In genomic region chr16:29857133-29857760, GRCh38 we compare ENCODE assay signal across 18 cellular contexts. TPM values are rescaled to one million over a fixed set of nuclear protein-coding genes. Genes with fewer than 3 reads are reported as not detected.
DNase-seq lines count a peak whose midpoint lies in the region; ATAC-seq and TF ChIP-seq lines count a peak whose summit lies in the region.
"Had no signal": no experiment of that assay in that cellular context is flagged by ENCODE, and none has a peak within 500 bp of the region (broad histone marks: within the 10 kb centered on the region; RNA-seq: fewer than 3 reads in every experiment).

No MANE protein-coding gene starts in this region.

- peaks cover 12% of the 10 kb centered on the region for H3K4me1 Mint-ChIP-seq in WTC11

- peaks cover 28% of the 10 kb centered on the region for H3K4me1 ChIP-seq in GM23248 (ENCODE audit: insufficient read depth)
- peaks cover 6% of the 10 kb centered on the region for H3K4me1 ChIP-seq in OCI-LY7 (ENCODE audit: insufficient read depth, low read length, poor library complexity, severe bottlenecking)

- POLR2A ChIA-PET in WTC11 (lab: Charles Lee) (interaction anchor here (0.6 kb wide), 1 partner anchor 136 kb away, joined by 3 read pairs; no protein-coding TSS in a partner anchor), OCI-LY7 (lab: Charles Lee) (interaction anchor here (0.6 kb wide), 1 partner anchor 70 kb away, joined by 3 read pairs; no protein-coding TSS in a partner anchor)

- H3K27me3 Mint-ChIP-seq in WTC11 (ENCODE audit: low read depth) = no peaks in the 10 kb centered on the region

- peaks cover 32% of the 10 kb centered on the region for H3F3A ChIP-seq in GM23248 (ENCODE audit: insufficient read depth)

- H3K9me3 Mint-ChIP-seq in WTC11 = no peaks in the 10 kb centered on the region
- H3K9me3 Mint-ChIP-seq: activated T-cell treated with anti-CD3 and anti-CD28 coated beads, Interleukin-2, amount 50 U/mL, for 72 hours had no signal

- no peaks in the 10 kb centered on the region for H3K27me3 ChIP-seq in GM23248 (replicated peaks; ENCODE audit: insufficient read depth)
- H3K27me3 ChIP-seq: ascending aorta, neutrophil had no signal

- intact Hi-C loops in OCI-LY7 (cut with micrococcal nuclease; ENCODE audit: unreplicated experiment) = no loop called here

- H3K9me3 ChIP-seq in GM23248 (ENCODE audit: low read depth) (no peaks in the 10 kb centered on the region), OCI-LY7 (ENCODE audit: low read length) (no peaks in the 10 kb centered on the region)
- H3K9me3 ChIP-seq: A549, ascending aorta, neutrophil, thoracic aorta had no signal

- H3K4me3 ChIP-seq in GM23248 (no peak overlapping the region), OCI-LY7 (ENCODE audit: low read depth, low read length, poor library complexity, severe bottlenecking) (no peak overlapping the region)
- H3K4me3 ChIP-seq: A549, ascending aorta, thoracic aorta had no signal

- H3K4me2 ChIP-seq in GM23248 (ENCODE audit: unreplicated experiment) (peak overlapping the region; percentile 44), OCI-LY7 (ENCODE audit: low read length) (no peak overlapping the region)
- H3K4me2 ChIP-seq: A549 had no signal

- peak overlapping the region; percentile 30; the same call in 1 of the 2 replicates for H3K9ac ChIP-seq in GM23248

- in situ Hi-C loops in GM23248 (cut with MboI) = no loop called here

- H3K27ac Mint-ChIP-seq in WTC11 = peak overlapping the region; percentile 61; the same call in 1 of the 2 replicates
- H3K27ac Mint-ChIP-seq: activated T-cell treated with anti-CD3 and anti-CD28 coated beads, Interleukin-2, amount 50 U/mL, for 72 hours had no signal

- H2AFZ ChIP-seq in GM23248 = no peak overlapping the region
- H2AFZ ChIP-seq in OCI-LY7 (ENCODE audit: low read length) = no peak overlapping the region

- H4K20me1 ChIP-seq in GM23248 (ENCODE audit: insufficient read depth) = no peaks in the 10 kb centered on the region
- H4K20me1 ChIP-seq in OCI-LY7 (ENCODE audit: insufficient read depth, low read length) = no peaks in the 10 kb centered on the region

- H3K27ac ChIP-seq in GM23248 = peak overlapping the region; percentile 67
- H3K27ac ChIP-seq in OCI-LY7 (ENCODE audit: low read depth, low read length, poor library complexity, severe bottlenecking) = no peak overlapping the region
- H3K27ac ChIP-seq: A549, neutrophil had no signal

- BruUV-seq in OCI-LY7 (replicated peaks; lab: Mats Ljungman, UMichigan) = no TSS peak

- DNase-seq in A172 (ENCODE audit: low spot score) = peak; percentile 29
- peak; percentile 86 for DNase-seq in GM23248
- DNase-seq in WTC11 (ENCODE audit: low spot score) = no peak
- DNase-seq in foreskin melanocyte = peak; percentile 56
- DNase-seq in OCI-LY7 (ENCODE audit: low spot score) = no peak
- DNase-seq in NCI-H2196 (lab: John Stamatoyannopoulos, UW; ENCODE audit: unreplicated experiment) = no peak
- no peak for DNase-seq in GM10266 (ENCODE audit: extremely low spot score)
- no peak for DNase-seq in NCI-H526 treated with DMSO at 0.1 percent for 48 hours (lab: John Stamatoyannopoulos, UW)
- DNase-seq: activated T-cell treated with anti-CD3 and anti-CD28 coated beads, Interleukin-2, amount 50 U/mL, for 72 hours; DMS79 treated with DMSO at 0.1 percent for 48 hours; effector CD4-positive, alpha-beta T cell; hypothalamus; stimulated activated CD4-positive, alpha-beta T cell treated with anti-CD3 and anti-CD28 coated beads, Interleukin-12 subunit alpha, Interleukin-12 subunit beta, amount 100 ng/mL, for 4 hours had no signal

- CTCF ChIA-PET in WTC11 (lab: Charles Lee) (interaction anchor here (0.7 to 2.8 kb wide), 3 partner anchors 9 to 907 kb away, joined by 3 to 25 read pairs (median 4); no protein-coding TSS in a partner anchor), OCI-LY7 (lab: Charles Lee; ENCODE audit: unreplicated experiment) (no interaction called here)

- WGBS in GM23248 (ENCODE audit: low coverage in 1 of 2, low lambda C conversion rate in 2 of 2, missing lambda C conversion rate in 2 of 2), 2 experiments = 12 to 13% methylated on average over 7 of the region's 7 CpGs

- H3K36me3 ChIP-seq in GM23248 (ENCODE audit: low read depth) = no peaks in the 10 kb centered on the region
- peaks cover 23% of the 10 kb centered on the region; the same call in 1 of the 2 replicates for H3K36me3 ChIP-seq in OCI-LY7 (ENCODE audit: insufficient read depth, low read length)

- H3K36me3 Mint-ChIP-seq in WTC11 = peaks cover 13% of the 10 kb centered on the region

- TF ChIP-seq CTCF in WTC11 (IDR thresholded peaks at IDR 0.05) (no peak), OCI-LY7 (conservative IDR thresholded peaks at IDR 0.05; ENCODE audit: low read length) (no peak), GM10266 (IDR thresholded peaks at IDR 0.05; ENCODE audit: control insufficient read depth, insufficient read depth, low read depth, missing control alignments) (no peak)

- H3K9me2 ChIP-seq in GM23248 (ENCODE audit: insufficient read depth) (no peaks in the 10 kb centered on the region), OCI-LY7 (ENCODE audit: insufficient read depth, low read length) (no peaks in the 10 kb centered on the region)

- H3K4me3 Mint-ChIP-seq in WTC11 = no peak overlapping the region
- H3K4me3 Mint-ChIP-seq: activated T-cell treated with anti-CD3 and anti-CD28 coated beads, Interleukin-2, amount 50 U/mL, for 72 hours had no signal

- no peak for ATAC-seq in WTC11

- H3K79me2 ChIP-seq in GM23248 (ENCODE audit: insufficient read depth) = peaks cover 21% of the 10 kb centered on the region
- peaks cover 5% of the 10 kb centered on the region; the same call in 1 of the 2 replicates for H3K79me2 ChIP-seq in OCI-LY7 (ENCODE audit: insufficient read depth, low read depth, low read length)

TF ChIP-seq in WTC11, 78 proteins besides CTCF, POLR2A, EP300 and RAD21 (continues in another document):
- no peak for TF ChIP-seq ZNF416 (CRISPR knock-in tag; IDR thresholded peaks at IDR 0.05)
- no peak for TF ChIP-seq ZNF512 (CRISPR knock-in tag; IDR thresholded peaks at IDR 0.05; ENCODE audit: borderline replicate concordance)
- TF ChIP-seq CREB1 (CRISPR knock-in tag; IDR thresholded peaks at IDR 0.05) = no peak
- no peak for TF ChIP-seq ZNF423 (CRISPR knock-in tag; IDR thresholded peaks at IDR 0.05)
- no peak for TF ChIP-seq GRHL2 (CRISPR knock-in tag; IDR thresholded peaks at IDR 0.05; ENCODE audit: insufficient replicate concordance, severe bottlenecking)
- TF ChIP-seq NR2C2 (CRISPR knock-in tag; IDR thresholded peaks at IDR 0.05) = no peak
- no peak for TF ChIP-seq ATF3 (CRISPR knock-in tag; conservative IDR thresholded peaks at IDR 0.05)

RNA-seq across cellular contexts. Expression of gene CDIPT, which starts 5.8 kb away (rescaled TPM):
- total RNA-seq in A172 (2014; rRNA removed; shearing (Covaris generic)) = 112 and 119 TPM in 2 replicates
- 161 and 181 TPM in 2 replicates for total RNA-seq in GM23248 (2014; rRNA removed; shearing (Covaris generic))
- polyA plus RNA-seq in GM23248 (2016; fragmentation: Nextera tagmentation; extraction: Ambion mirVana) = 126 and 128 TPM in 2 replicates
- 70.7 to 71.7 TPM (median 70.9 TPM) in 3 replicates for total RNA-seq in WTC11 (2021)
- 39.6 and 52.4 TPM in 2 replicates for total RNA-seq in OCI-LY7 (2014; rRNA removed; shearing (Covaris generic))
- 41.4 and 43.5 TPM in 2 replicates for total RNA-seq in OCI-LY7 (2022)

RNA-seq across cellular contexts. Expression of gene MVP, which starts 37.0 kb away (rescaled TPM):
- 239 and 243 TPM in 2 replicates for total RNA-seq in A172 (2014; rRNA removed; shearing (Covaris generic))
- total RNA-seq in GM23248 (2014; rRNA removed; shearing (Covaris generic)) = 272 and 296 TPM in 2 replicates
- 230 and 235 TPM in 2 replicates for polyA plus RNA-seq in GM23248 (2016; fragmentation: Nextera tagmentation; extraction: Ambion mirVana)
- total RNA-seq in WTC11 (2021) = 8.9 to 10.8 TPM (median 10.0 TPM) in 3 replicates
- 4.0 and 6.3 TPM in 2 replicates for total RNA-seq in OCI-LY7 (2014; rRNA removed; shearing (Covaris generic))
- total RNA-seq in OCI-LY7 (2022) = 6.8 and 8.1 TPM in 2 replicates

RNA-seq across cellular contexts. Expression of gene PAGR1, which starts 41.3 kb away (rescaled TPM):
- 41.8 and 55.0 TPM in 2 replicates for total RNA-seq in A172 (2014; rRNA removed; shearing (Covaris generic))
- total RNA-seq in GM23248 (2014; rRNA removed; shearing (Covaris generic)) = 23.6 and 30.6 TPM in 2 replicates
- 17.5 and 19.3 TPM in 2 replicates for polyA plus RNA-seq in GM23248 (2016; fragmentation: Nextera tagmentation; extraction: Ambion mirVana)
- 60.1 to 69.0 TPM (median 66.8 TPM) in 3 replicates for total RNA-seq in WTC11 (2021)
- 59.4 and 62.7 TPM in 2 replicates for total RNA-seq in OCI-LY7 (2014; rRNA removed; shearing (Covaris generic))
- 43.4 and 51.7 TPM in 2 replicates for total RNA-seq in OCI-LY7 (2022)

RNA-seq across cellular contexts. Expression of gene SEZ6L2, which starts 42.1 kb away (rescaled TPM):
- total RNA-seq in A172 (2014; rRNA removed; shearing (Covaris generic)) = 22.1 and 24.9 TPM in 2 replicates
- total RNA-seq in GM23248 (2014; rRNA removed; shearing (Covaris generic)) = 30.7 and 34.7 TPM in 2 replicates
- polyA plus RNA-seq in GM23248 (2016; fragmentation: Nextera tagmentation; extraction: Ambion mirVana) = 6.9 and 7.3 TPM in 2 replicates
- 58.2 to 68.5 TPM (median 64.2 TPM) in 3 replicates for total RNA-seq in WTC11 (2021)
- 0.98 TPM in 1 of 2 replicates, not detected in the other for total RNA-seq in OCI-LY7 (2014; rRNA removed; shearing (Covaris generic))
- total RNA-seq in OCI-LY7 (2022) = 0.83 and 1.0 TPM in 2 replicates

RNA-seq across cellular contexts. Expression of gene ASPHD1, which starts 43.0 kb away (rescaled TPM):
- total RNA-seq in A172 (2014; rRNA removed; shearing (Covaris generic)) = 18.4 and 22.0 TPM in 2 replicates
- 6.9 and 18.7 TPM in 2 replicates for total RNA-seq in GM23248 (2014; rRNA removed; shearing (Covaris generic))
- polyA plus RNA-seq in GM23248 (2016; fragmentation: Nextera tagmentation; extraction: Ambion mirVana) = 18.5 and 19.3 TPM in 2 replicates
- total RNA-seq in WTC11 (2021) = 17.6 to 26.9 TPM (median 20.2 TPM) in 3 replicates
- total RNA-seq in OCI-LY7 (2014; rRNA removed; shearing (Covaris generic)) = not detected in 2 replicates
- total RNA-seq in OCI-LY7 (2022) = 0.30 TPM in 1 of 2 replicates, not detected in the other
- total RNA-seq: ascending aorta, lower leg skin had no signal

Comparison
In these comparisons a context has a peak if more than half of its experiments do, and no peak if none do; other contexts are left out.
1. DNase-seq: peak in A172 (single experiment), GM23248 (single experiment) and foreskin melanocyte (single experiment); none in WTC11 (single experiment), OCI-LY7 (single experiment), NCI-H2196 (single experiment), GM10266 (single experiment) and NCI-H526 treated with DMSO at 0.1 percent for 48 hours (single experiment).
2. RNA of gene MVP, which starts 37.0 kb away (total RNA-seq): 272 to 296 TPM in GM23248 and 239 to 243 TPM in A172; 8.9 to 10.8 TPM in WTC11 and 4.0 to 8.1 TPM in OCI-LY7; every median in the first group is over 10 times any median in the second.